In genomic region chr12:69406217-69406616, GRCh38 we compare ENCODE assay signal across 20 cellular contexts. TPM values are rescaled to one million over a fixed set of nuclear protein-coding genes. Genes with fewer than 3 reads are reported as not detected.
"Had no signal": no experiment of that assay in that cellular context is flagged by ENCODE, and none has a peak within 500 bp of the region (broad histone marks: within the 10 kb centered on the region; RNA-seq: fewer than 3 reads in every experiment).

No MANE protein-coding gene starts in this region.

- H3K9ac ChIP-seq: parathyroid adenoma had no signal

- H3K27me3 Mint-ChIP-seq: activated CD8-positive, alpha-beta T cell treated with anti-CD3 and anti-CD28 coated beads for 36 hours; activated T-helper 17 cell treated with anti-CD3 and anti-CD28 coated beads, Interleukin-2, amount 50 U/mL, for 72 hours; central memory CD8-positive, alpha-beta T cell; naive thymus-derived CD4-positive, alpha-beta T cell; type B pancreatic cell had no signal

- H3K79me2 ChIP-seq: parathyroid adenoma had no signal

- H3K4me3 ChIP-seq: mucosa of descending colon, right lobe of liver, spleen had no signal

- H2AFZ ChIP-seq: parathyroid adenoma had no signal

- H3K4me1 Mint-ChIP-seq: activated T-helper 17 cell treated with anti-CD3 and anti-CD28 coated beads, Interleukin-2, amount 50 U/mL, for 72 hours; central memory CD8-positive, alpha-beta T cell; immature natural killer cell; naive thymus-derived CD4-positive, alpha-beta T cell had no signal

- H3K4me3 Mint-ChIP-seq: activated CD8-positive, alpha-beta T cell treated with anti-CD3 and anti-CD28 coated beads for 36 hours; activated naive CD4-positive, alpha-beta T cell treated with anti-CD3 and anti-CD28 coated beads for 36 hours; activated T-helper 17 cell treated with anti-CD3 and anti-CD28 coated beads, Interleukin-2, amount 50 U/mL, for 72 hours; central memory CD8-positive, alpha-beta T cell; immature natural killer cell; naive thymus-derived CD4-positive, alpha-beta T cell; type B pancreatic cell had no signal

- DNase-seq: activated CD4-positive, alpha-beta T cell treated with anti-CD3 and anti-CD28 coated beads for 48 hours; activated CD4-positive, CD25-positive, alpha-beta regulatory T cell; activated CD8-positive, alpha-beta T cell treated with anti-CD3 and anti-CD28 coated beads for 36 hours; activated naive CD4-positive, alpha-beta T cell treated with anti-CD3 and anti-CD28 coated beads for 36 hours; activated T-cell treated with anti-CD3 and anti-CD28 coated beads, Interleukin-2, amount 50 U/mL, for 1 hour; head of caudate nucleus; immature natural killer cell; left ventricle myocardium superior; mucosa of descending colon; naive thymus-derived CD4-positive, alpha-beta T cell; right lobe of liver; spleen; stimulated activated CD4-positive, alpha-beta T cell treated with anti-CD3 and anti-CD28 coated beads, Interleukin-1b, Interleukin-23, amount 100 ng/mL, for 48 hours; stimulated activated naive CD8-positive, alpha-beta T cell treated with anti-CD3 and anti-CD28 coated beads, Interleukin-15, Interleukin-2, amounts not matched to agents 100 U/mL and 50 U/mL, for 24 hours; substantia nigra had no signal

- H3K27ac Mint-ChIP-seq: activated CD8-positive, alpha-beta T cell treated with anti-CD3 and anti-CD28 coated beads for 36 hours; activated naive CD4-positive, alpha-beta T cell treated with anti-CD3 and anti-CD28 coated beads for 36 hours; activated T-helper 17 cell treated with anti-CD3 and anti-CD28 coated beads, Interleukin-2, amount 50 U/mL, for 72 hours; immature natural killer cell; naive thymus-derived CD4-positive, alpha-beta T cell; type B pancreatic cell had no signal

- ATAC-seq: activated CD8-positive, alpha-beta T cell treated with anti-CD3 and anti-CD28 coated beads for 36 hours; activated T-helper 17 cell treated with anti-CD3 and anti-CD28 coated beads, Interleukin-2, amount 50 U/mL, for 72 hours; naive thymus-derived CD4-positive, alpha-beta T cell; stimulated activated naive CD8-positive, alpha-beta T cell treated with anti-CD3 and anti-CD28 coated beads, Interleukin-15, Interleukin-2, amounts not matched to agents 100 U/mL and 50 U/mL, for 24 hours had no signal

- H3K36me3 ChIP-seq: right lobe of liver had no signal

- FAIRE-seq: frontal cortex had no signal

- H3K27me3 ChIP-seq: right lobe of liver, spleen had no signal

- H3K27ac ChIP-seq: parathyroid adenoma, right lobe of liver, spleen had no signal

- H3K9me3 Mint-ChIP-seq: activated CD8-positive, alpha-beta T cell treated with anti-CD3 and anti-CD28 coated beads for 36 hours; activated naive CD4-positive, alpha-beta T cell treated with anti-CD3 and anti-CD28 coated beads for 36 hours; activated T-helper 17 cell treated with anti-CD3 and anti-CD28 coated beads, Interleukin-2, amount 50 U/mL, for 72 hours; central memory CD8-positive, alpha-beta T cell; immature natural killer cell; naive thymus-derived CD4-positive, alpha-beta T cell; type B pancreatic cell had no signal

- H3K9me3 ChIP-seq: mucosa of descending colon, right lobe of liver, spleen had no signal

- H3K4me1 ChIP-seq: parathyroid adenoma, right lobe of liver, spleen had no signal

RNA-seq across cellular contexts. Expression of gene LYZ, which starts 58.0 kb away (rescaled TPM):
- total RNA-seq: activated CD8-positive, alpha-beta T cell treated with anti-CD3 and anti-CD28 coated beads for 36 hours; activated naive CD4-positive, alpha-beta T cell treated with anti-CD3 and anti-CD28 coated beads for 36 hours had no signal
